16 cellular contexts compared by ENCODE assay signal in genomic region chr18:35136248-35136647, GRCh38.
DNase-seq lines count a peak whose midpoint lies in the region; ATAC-seq and TF ChIP-seq lines count a peak whose summit lies in the region.
"Had no signal": no experiment of that assay in that cellular context is flagged by ENCODE, and none has a peak within 500 bp of the region (broad histone marks: within the 10 kb centered on the region; RNA-seq: fewer than 3 reads in every experiment).

No MANE protein-coding gene starts in this region.

- TF ChIP-seq CTCF in gastrocnemius medialis (IDR thresholded peaks at IDR 0.05 in 4 of 5, conservative IDR thresholded peaks at IDR 0.05 in 1 of 5) = no peak
- no peak for TF ChIP-seq CTCF in WERI-Rb-1 (IDR thresholded peaks at IDR 0.05; ENCODE audit: low read depth, low read length)

- H3K27ac Mint-ChIP-seq in CD4-positive, CD25-positive, alpha-beta regulatory T cell = peak overlapping the region in 2 of 3 donors; percentile 39 to 78
- H3K27ac Mint-ChIP-seq in T-helper 17 cell = peak overlapping the region; percentile 19
- H3K27ac Mint-ChIP-seq: HFFc6 had no signal

- TF ChIP-seq POLR2A in gastrocnemius medialis (IDR thresholded peaks at IDR 0.05) = no peak

- no peak overlapping the region for H3K4me3 Mint-ChIP-seq in CD4-positive, CD25-positive, alpha-beta regulatory T cell
- H3K4me3 Mint-ChIP-seq in T-helper 17 cell = peak overlapping the region; percentile 19
- H3K4me3 Mint-ChIP-seq: CD8-positive, alpha-beta T cell; HFFc6 had no signal

- ATAC-seq in CD4-positive, CD25-positive, alpha-beta regulatory T cell (ENCODE audit: low read depth in 2 of 2) = no peak
- no peak for ATAC-seq in T-helper 17 cell
- peak; percentile 68 to 76 for ATAC-seq in left cardiac atrium
- ATAC-seq in gastrocnemius medialis = peak in 1 of 2 donors; percentile 25
- ATAC-seq: CD8-positive, alpha-beta T cell had no signal

- peaks cover 95% of the 10 kb centered on the region for H3K36me3 ChIP-seq in CD4-positive, CD25-positive, alpha-beta regulatory T cell (ENCODE audit: control insufficient read depth, insufficient read depth, low read length)
- peaks cover 0 to 71% of the 10 kb centered on the region in 2 donors for H3K36me3 ChIP-seq in gastrocnemius medialis
- peaks cover 2% of the 10 kb centered on the region; the same call in 1 of the 2 replicates for H3K36me3 ChIP-seq in WERI-Rb-1

- no peaks in the 10 kb centered on the region for H3K27me3 Mint-ChIP-seq in CD4-positive, CD25-positive, alpha-beta regulatory T cell
- H3K27me3 Mint-ChIP-seq in T-helper 17 cell = no peaks in the 10 kb centered on the region

- no peaks in the 10 kb centered on the region for H3K9me3 Mint-ChIP-seq in CD4-positive, CD25-positive, alpha-beta regulatory T cell
- H3K9me3 Mint-ChIP-seq: CD8-positive, alpha-beta T cell; HFFc6 had no signal

- H3K4me1 ChIP-seq in CD4-positive, CD25-positive, alpha-beta regulatory T cell (ENCODE audit: control insufficient read depth, insufficient read depth, low read length, poor library complexity, severe bottlenecking) = no peaks in the 10 kb centered on the region
- H3K4me1 ChIP-seq in gastrocnemius medialis = peaks cover 12 to 26% of the 10 kb centered on the region in 2 donors
- H3K4me1 ChIP-seq: BE2C had no signal

- peaks cover 0 to 5% (median 2%) of the 10 kb centered on the region in 4 donors for H3K4me1 Mint-ChIP-seq in CD4-positive, CD25-positive, alpha-beta regulatory T cell
- peaks cover 13% of the 10 kb centered on the region for H3K4me1 Mint-ChIP-seq in T-helper 17 cell

- DNase-seq in CD4-positive, CD25-positive, alpha-beta regulatory T cell = no peak
- DNase-seq in T-helper 17 cell (no peak), left cardiac atrium (no peak), gastrocnemius medialis (no peak), NCI-H2081 treated with DMSO at 0.1 percent for 48 hours (lab: John Stamatoyannopoulos, UW) (no peak), NOMO-1 treated with DMSO at 0.1 percent for 48 hours (lab: John Stamatoyannopoulos, UW; ENCODE audit: unreplicated experiment) (no peak), WERI-Rb-1 (no peak)
- DNase-seq: BE2C; CD8-positive, alpha-beta T cell; DND-41; GDM1; HFFc6; NCI-H1436 treated with DMSO at 0.1 percent for 48 hours; NCI-H524; PC-9 had no signal

- H3K27me3 ChIP-seq in CD4-positive, CD25-positive, alpha-beta regulatory T cell (ENCODE audit: control insufficient read depth, insufficient read depth, low read length) = no peaks in the 10 kb centered on the region
- no peaks in the 10 kb centered on the region for H3K27me3 ChIP-seq in gastrocnemius medialis
- H3K27me3 ChIP-seq in WERI-Rb-1 (ENCODE audit: insufficient read depth, low read depth, severe bottlenecking) = no peaks in the 10 kb centered on the region
- H3K27me3 ChIP-seq: BE2C had no signal

- in situ Hi-C loops in gastrocnemius medialis (cut with MboI; ENCODE audit: low sequenced_read_pairs in 4 of 4) = loop anchor here in 3 of 4 donors (25.0 kb wide), 1 partner anchor 274 kb away; no protein-coding TSS in a partner anchor

- no peaks in the 10 kb centered on the region for H3K9me3 ChIP-seq in CD4-positive, CD25-positive, alpha-beta regulatory T cell (ENCODE audit: control insufficient read depth in 2 of 2, low read length in 2 of 2)
- H3K9me3 ChIP-seq in T-helper 17 cell (ENCODE audit: control insufficient read depth, low read length, poor library complexity, severe bottlenecking) = no peaks in the 10 kb centered on the region
- no peaks in the 10 kb centered on the region for H3K9me3 ChIP-seq in gastrocnemius medialis
- no peaks in the 10 kb centered on the region for H3K9me3 ChIP-seq in WERI-Rb-1 (ENCODE audit: severe bottlenecking)
- H3K9me3 ChIP-seq: BE2C had no signal

- H3K4me3 ChIP-seq in CD4-positive, CD25-positive, alpha-beta regulatory T cell (ENCODE audit: low read depth, low read length) = no peak overlapping the region
- H3K4me3 ChIP-seq in gastrocnemius medialis = no peak overlapping the region
- H3K4me3 ChIP-seq in WERI-Rb-1 (ENCODE audit: low read depth, low read length) = no peak overlapping the region
- H3K4me3 ChIP-seq: PC-9 had no signal

- peaks cover 67% of the 10 kb centered on the region for H3K36me3 Mint-ChIP-seq in CD4-positive, CD25-positive, alpha-beta regulatory T cell
- H3K36me3 Mint-ChIP-seq in T-helper 17 cell (ENCODE audit: low read depth) = peaks cover 14% of the 10 kb centered on the region

- no peak overlapping the region for H3K27ac ChIP-seq in CD4-positive, CD25-positive, alpha-beta regulatory T cell (ENCODE audit: insufficient read depth, low read length, poor library complexity, severe bottlenecking)
- peak overlapping the region; percentile 45 to 79 (median 61) for H3K27ac ChIP-seq in gastrocnemius medialis
- no peak overlapping the region for H3K27ac ChIP-seq in WERI-Rb-1
- H3K27ac ChIP-seq: HL-60, PC-9 had no signal

- intact Hi-C loops in left cardiac atrium (cut with DNase I) = loop anchor here in 1 of 2 donors (2.0 kb wide), 1 partner anchor 53 kb away; no protein-coding TSS in a partner anchor
- intact Hi-C loops in gastrocnemius medialis (cut with DNase I; ENCODE audit: low total_unique reads) = no loop called here

Comparison
In these comparisons a context has a peak if more than half of its experiments do, and no peak if none do; other contexts are left out.
1. ATAC-seq: peak in left cardiac atrium (2 of 2); none in CD4-positive, CD25-positive, alpha-beta regulatory T cell (0 of 2) and T-helper 17 cell (single experiment).
2. H3K27ac ChIP-seq: peak in gastrocnemius medialis (4 of 4); none in CD4-positive, CD25-positive, alpha-beta regulatory T cell (single experiment) and WERI-Rb-1 (single experiment).